1 cellular context compared by ENCODE assay signal in genomic region chr20:37336369-37337207, GRCh38.
TF ChIP-seq lines count a peak whose summit lies in the region.

No MANE protein-coding gene starts in this region.

TF ChIP-seq in HepG2, 621 proteins besides CTCF, POLR2A, EP300 and RAD21 (continued from another document and continues in another):
- TF ChIP-seq ZFX (CRISPR knock-in tag; IDR thresholded peaks at IDR 0.05; ENCODE audit: low read depth) (peak; percentile 72), ZNF484 (CRISPR knock-in tag; IDR thresholded peaks at IDR 0.05; ENCODE audit: borderline replicate concordance, low read depth) (no peak), REL (CRISPR knock-in tag; conservative IDR thresholded peaks at IDR 0.05) (no peak; the same call in 1 of the 2 replicates), HNRNPL (IDR thresholded peaks at IDR 0.05; ENCODE audit: low read depth, low read length) (no peak), WIZ (CRISPR knock-in tag; IDR thresholded peaks at IDR 0.05) (no peak), ZNF256 (CRISPR knock-in tag; conservative IDR thresholded peaks at IDR 0.05) (no peak), NFYC (CRISPR knock-in tag; IDR thresholded peaks at IDR 0.05) (no peak), TEAD3 (CRISPR knock-in tag; optimal IDR thresholded peaks at IDR 0.05; ENCODE audit: borderline replicate concordance) (no peak), ZNF576 (CRISPR knock-in tag; IDR thresholded peaks at IDR 0.05) (no peak), ZNF143 (CRISPR knock-in tag; IDR thresholded peaks at IDR 0.05) (no peak), ZNF558 (CRISPR knock-in tag; IDR thresholded peaks at IDR 0.05; ENCODE audit: borderline replicate concordance) (0 out of 2 replicates have a peak, but pooled peaks have one; percentile 5), MEF2D (CRISPR knock-in tag; IDR thresholded peaks at IDR 0.05) (0 out of 2 replicates have a peak, but pooled peaks have one; percentile 2), PAX8 (CRISPR knock-in tag; IDR thresholded peaks at IDR 0.05; ENCODE audit: borderline replicate concordance) (no peak), MBD4 (IDR thresholded peaks at IDR 0.05; ENCODE audit: borderline replicate concordance, low read length) (no peak), STAG1 (CRISPR knock-in tag; IDR thresholded peaks at IDR 0.05) (peak; percentile 8; the same call in 1 of the 2 replicates), CREM (IDR thresholded peaks at IDR 0.05) (peak; percentile 3; the same call in 1 of the 2 replicates), CREM (CRISPR knock-in tag; IDR thresholded peaks at IDR 0.05) (no peak), RCOR2 (CRISPR knock-in tag; IDR thresholded peaks at IDR 0.05) (no peak), CENPT (CRISPR knock-in tag; IDR thresholded peaks at IDR 0.05; ENCODE audit: low read depth) (0 out of 2 replicates have a peak, but pooled peaks have one; percentile 63), ZNF629 (CRISPR knock-in tag; conservative IDR thresholded peaks at IDR 0.05) (0 out of 2 replicates have a peak, but pooled peaks have one; percentile 21), SMAD9 (CRISPR knock-in tag; IDR thresholded peaks at IDR 0.05) (0 out of 2 replicates have a peak, but pooled peaks have one; percentile 15), ZNF382 (CRISPR knock-in tag; IDR thresholded peaks at IDR 0.05; ENCODE audit: borderline replicate concordance) (no peak), MTA1 (CRISPR knock-in tag; IDR thresholded peaks at IDR 0.05; ENCODE audit: borderline replicate concordance) (peak; percentile 72; the same call in 1 of the 2 replicates), GATAD2A (CRISPR knock-in tag; IDR thresholded peaks at IDR 0.05) (peak; percentile 7; the same call in 1 of the 2 replicates), NONO (IDR thresholded peaks at IDR 0.05) (no peak), NONO (CRISPR knock-in tag; conservative IDR thresholded peaks at IDR 0.05) (no peak), SNRNP70 (IDR thresholded peaks at IDR 0.05; ENCODE audit: low read depth, low read length) (no peak), KAT8 (CRISPR knock-in tag; IDR thresholded peaks at IDR 0.05) (peak; percentile 6; the same call in 1 of the 2 replicates), YY1 (IDR thresholded peaks at IDR 0.05; ENCODE audit: insufficient read depth, insufficient replicate concordance, low read depth, low read length) (no peak), ZFY (CRISPR knock-in tag; IDR thresholded peaks at IDR 0.05) (peak; percentile 32), ZNF282 (IDR thresholded peaks at IDR 0.05; ENCODE audit: partially characterized antibody) (no peak), PHF8 (CRISPR knock-in tag; IDR thresholded peaks at IDR 0.05) (no peak), ZNF460 (CRISPR knock-in tag; IDR thresholded peaks at IDR 0.05; ENCODE audit: borderline replicate concordance) (no peak), ZNF34 (CRISPR knock-in tag; IDR thresholded peaks at IDR 0.05; ENCODE audit: borderline replicate concordance) (peak; percentile 53; the same call in 1 of the 2 replicates), ZNF407 (CRISPR knock-in tag; IDR thresholded peaks at IDR 0.05; ENCODE audit: not compliant biosample characterization) (no peak), ZSCAN21 (CRISPR knock-in tag; IDR thresholded peaks at IDR 0.05; ENCODE audit: borderline replicate concordance) (peak; percentile 41; the same call in 1 of the 2 replicates)
- TF ChIP-seq, protein P1, sequence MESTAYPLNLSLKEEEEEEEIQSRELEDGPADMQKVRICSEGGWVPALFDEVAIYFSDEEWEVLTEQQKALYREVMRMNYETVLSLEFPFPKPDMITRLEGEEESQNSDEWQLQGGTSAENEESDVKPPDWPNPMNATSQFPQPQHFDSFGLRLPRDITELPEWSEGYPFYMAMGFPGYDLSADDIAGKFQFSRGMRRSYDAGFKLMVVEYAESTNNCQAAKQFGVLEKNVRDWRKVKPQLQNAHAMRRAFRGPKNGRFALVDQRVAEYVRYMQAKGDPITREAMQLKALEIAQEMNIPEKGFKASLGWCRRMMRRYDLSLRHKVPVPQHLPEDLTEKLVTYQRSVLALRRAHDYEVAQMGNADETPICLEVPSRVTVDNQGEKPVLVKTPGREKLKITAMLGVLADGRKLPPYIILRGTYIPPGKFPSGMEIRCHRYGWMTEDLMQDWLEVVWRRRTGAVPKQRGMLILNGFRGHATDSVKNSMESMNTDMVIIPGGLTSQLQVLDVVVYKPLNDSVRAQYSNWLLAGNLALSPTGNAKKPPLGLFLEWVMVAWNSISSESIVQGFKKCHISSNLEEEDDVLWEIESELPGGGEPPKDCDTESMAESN (CRISPR knock-in tag; conservative IDR thresholded peaks at IDR 0.05), result no peak
- TF ChIP-seq, protein P2, sequence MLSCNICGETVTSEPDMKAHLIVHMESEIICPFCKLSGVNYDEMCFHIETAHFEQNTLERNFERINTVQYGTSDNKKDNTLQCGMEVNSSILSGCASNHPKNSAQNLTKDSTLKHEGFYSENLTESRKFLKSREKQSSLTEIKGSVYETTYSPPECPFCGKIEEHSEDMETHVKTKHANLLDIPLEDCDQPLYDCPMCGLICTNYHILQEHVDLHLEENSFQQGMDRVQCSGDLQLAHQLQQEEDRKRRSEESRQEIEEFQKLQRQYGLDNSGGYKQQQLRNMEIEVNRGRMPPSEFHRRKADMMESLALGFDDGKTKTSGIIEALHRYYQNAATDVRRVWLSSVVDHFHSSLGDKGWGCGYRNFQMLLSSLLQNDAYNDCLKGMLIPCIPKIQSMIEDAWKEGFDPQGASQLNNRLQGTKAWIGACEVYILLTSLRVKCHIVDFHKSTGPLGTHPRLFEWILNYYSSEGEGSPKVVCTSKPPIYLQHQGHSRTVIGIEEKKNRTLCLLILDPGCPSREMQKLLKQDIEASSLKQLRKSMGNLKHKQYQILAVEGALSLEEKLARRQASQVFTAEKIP (CRISPR knock-in tag; IDR thresholded peaks at IDR 0.05; ENCODE audit: borderline replicate concordance), result no peak
- TF ChIP-seq, protein P3, sequence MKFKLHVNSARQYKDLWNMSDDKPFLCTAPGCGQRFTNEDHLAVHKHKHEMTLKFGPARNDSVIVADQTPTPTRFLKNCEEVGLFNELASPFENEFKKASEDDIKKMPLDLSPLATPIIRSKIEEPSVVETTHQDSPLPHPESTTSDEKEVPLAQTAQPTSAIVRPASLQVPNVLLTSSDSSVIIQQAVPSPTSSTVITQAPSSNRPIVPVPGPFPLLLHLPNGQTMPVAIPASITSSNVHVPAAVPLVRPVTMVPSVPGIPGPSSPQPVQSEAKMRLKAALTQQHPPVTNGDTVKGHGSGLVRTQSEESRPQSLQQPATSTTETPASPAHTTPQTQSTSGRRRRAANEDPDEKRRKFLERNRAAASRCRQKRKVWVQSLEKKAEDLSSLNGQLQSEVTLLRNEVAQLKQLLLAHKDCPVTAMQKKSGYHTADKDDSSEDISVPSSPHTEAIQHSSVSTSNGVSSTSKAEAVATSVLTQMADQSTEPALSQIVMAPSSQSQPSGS (CRISPR knock-in tag; IDR thresholded peaks at IDR 0.05), result no peak
- TF ChIP-seq, protein P4, sequence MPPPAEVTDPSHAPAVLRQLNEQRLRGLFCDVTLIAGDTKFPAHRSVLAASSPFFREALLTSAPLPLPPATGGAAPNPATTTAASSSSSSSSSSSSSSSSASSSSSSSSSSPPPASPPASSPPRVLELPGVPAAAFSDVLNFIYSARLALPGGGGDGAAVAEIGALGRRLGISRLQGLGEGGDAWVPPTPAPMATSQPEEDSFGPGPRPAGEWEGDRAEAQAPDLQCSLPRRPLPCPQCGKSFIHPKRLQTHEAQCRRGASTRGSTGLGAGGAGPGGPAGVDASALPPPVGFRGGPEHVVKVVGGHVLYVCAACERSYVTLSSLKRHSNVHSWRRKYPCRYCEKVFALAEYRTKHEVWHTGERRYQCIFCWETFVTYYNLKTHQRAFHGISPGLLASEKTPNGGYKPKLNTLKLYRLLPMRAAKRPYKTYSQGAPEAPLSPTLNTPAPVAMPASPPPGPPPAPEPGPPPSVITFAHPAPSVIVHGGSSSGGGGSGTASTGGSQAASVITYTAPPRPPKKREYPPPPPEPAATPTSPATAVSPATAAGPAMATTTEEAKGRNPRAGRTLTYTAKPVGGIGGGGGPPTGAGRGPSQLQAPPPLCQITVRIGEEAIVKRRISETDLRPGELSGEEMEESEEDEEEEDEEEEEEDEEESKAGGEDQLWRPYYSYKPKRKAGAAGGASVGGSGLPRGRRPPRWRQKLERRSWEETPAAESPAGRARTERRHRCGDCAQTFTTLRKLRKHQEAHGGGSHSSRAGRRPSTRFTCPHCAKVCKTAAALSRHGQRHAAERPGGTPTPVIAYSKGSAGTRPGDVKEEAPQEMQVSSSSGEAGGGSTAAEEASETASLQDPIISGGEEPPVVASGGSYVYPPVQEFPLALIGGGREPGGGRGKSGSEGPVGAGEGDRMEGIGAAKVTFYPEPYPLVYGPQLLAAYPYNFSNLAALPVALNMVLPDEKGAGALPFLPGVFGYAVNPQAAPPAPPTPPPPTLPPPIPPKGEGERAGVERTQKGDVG (CRISPR knock-in tag; IDR thresholded peaks at IDR 0.05; ENCODE audit: borderline replicate concordance), result no peak
- TF ChIP-seq, protein P5, sequence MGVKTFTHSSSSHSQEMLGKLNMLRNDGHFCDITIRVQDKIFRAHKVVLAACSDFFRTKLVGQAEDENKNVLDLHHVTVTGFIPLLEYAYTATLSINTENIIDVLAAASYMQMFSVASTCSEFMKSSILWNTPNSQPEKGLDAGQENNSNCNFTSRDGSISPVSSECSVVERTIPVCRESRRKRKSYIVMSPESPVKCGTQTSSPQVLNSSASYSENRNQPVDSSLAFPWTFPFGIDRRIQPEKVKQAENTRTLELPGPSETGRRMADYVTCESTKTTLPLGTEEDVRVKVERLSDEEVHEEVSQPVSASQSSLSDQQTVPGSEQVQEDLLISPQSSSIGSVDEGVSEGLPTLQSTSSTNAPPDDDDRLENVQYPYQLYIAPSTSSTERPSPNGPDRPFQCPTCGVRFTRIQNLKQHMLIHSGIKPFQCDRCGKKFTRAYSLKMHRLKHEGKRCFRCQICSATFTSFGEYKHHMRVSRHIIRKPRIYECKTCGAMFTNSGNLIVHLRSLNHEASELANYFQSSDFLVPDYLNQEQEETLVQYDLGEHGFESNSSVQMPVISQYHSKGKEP (CRISPR knock-in tag; IDR thresholded peaks at IDR 0.05), result no peak
- TF ChIP-seq, protein P6, sequence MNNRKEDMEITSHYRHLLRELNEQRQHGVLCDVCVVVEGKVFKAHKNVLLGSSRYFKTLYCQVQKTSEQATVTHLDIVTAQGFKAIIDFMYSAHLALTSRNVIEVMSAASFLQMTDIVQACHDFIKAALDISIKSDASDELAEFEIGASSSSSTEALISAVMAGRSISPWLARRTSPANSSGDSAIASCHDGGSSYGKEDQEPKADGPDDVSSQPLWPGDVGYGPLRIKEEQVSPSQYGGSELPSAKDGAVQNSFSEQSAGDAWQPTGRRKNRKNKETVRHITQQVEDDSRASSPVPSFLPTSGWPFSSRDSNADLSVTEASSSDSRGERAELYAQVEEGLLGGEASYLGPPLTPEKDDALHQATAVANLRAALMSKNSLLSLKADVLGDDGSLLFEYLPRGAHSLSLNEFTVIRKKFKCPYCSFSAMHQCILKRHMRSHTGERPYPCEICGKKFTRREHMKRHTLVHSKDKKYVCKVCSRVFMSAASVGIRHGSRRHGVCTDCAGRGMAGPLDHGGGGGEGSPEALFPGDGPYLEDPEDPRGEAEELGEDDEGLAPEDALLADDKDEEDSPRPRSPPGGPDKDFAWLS (CRISPR knock-in tag; IDR thresholded peaks at IDR 0.05; ENCODE audit: borderline replicate concordance), result no peak
